Comparison of ENCODE assay signal across 28 cellular contexts in genomic region chr10:127849224-127849623, GRCh38. TPM values are rescaled to one million over a fixed set of nuclear protein-coding genes. Genes with fewer than 3 reads are reported as not detected.
DNase-seq lines count a peak whose midpoint lies in the region; ATAC-seq and TF ChIP-seq lines count a peak whose summit lies in the region.
"Had no signal": no experiment of that assay in that cellular context is flagged by ENCODE, and none has a peak within 500 bp of the region (broad histone marks: within the 10 kb centered on the region; RNA-seq: fewer than 3 reads in every experiment).

No MANE protein-coding gene starts in this region.

- POLR2A ChIA-PET in SK-N-SH (lab: Yijun Ruan, JAX) = no interaction called here

- H3K4me1 ChIP-seq in endodermal cell (ENCODE audit: control insufficient read depth, insufficient read depth, low read length) (peaks cover 4% of the 10 kb centered on the region), neural progenitor cell (peaks cover 20% of the 10 kb centered on the region), SK-N-SH (ENCODE audit: control insufficient read depth in 1 of 2, insufficient read depth in 2 of 2, low read depth in 1 of 2, low read length in 1 of 2) (no peaks in the 10 kb centered on the region; a peak in 1 of 4 replicates)
- H3K4me1 ChIP-seq: BE2C had no signal

- peaks cover 30% of the 10 kb centered on the region for H3K27me3 ChIP-seq in endodermal cell (ENCODE audit: control insufficient read depth, insufficient read depth, low read length, poor library complexity, severe bottlenecking)
- peaks cover 100% of the 10 kb centered on the region for H3K27me3 ChIP-seq in neural progenitor cell
- no peaks in the 10 kb centered on the region for H3K27me3 ChIP-seq in SK-N-SH (ENCODE audit: insufficient read depth)
- H3K27me3 ChIP-seq: BE2C, BLaER1 had no signal

- H3K36me3 ChIP-seq in endodermal cell (ENCODE audit: control insufficient read depth, insufficient read depth, low read length) (no peaks in the 10 kb centered on the region), neural progenitor cell (no peaks in the 10 kb centered on the region), SK-N-SH (replicated peaks in 1 of 2; ENCODE audit: control insufficient read depth in 1 of 2, insufficient read depth in 2 of 2, low read length in 1 of 2) (no peaks in the 10 kb centered on the region)
- H3K36me3 ChIP-seq: BE2C, BLaER1 had no signal

- no peak for TF ChIP-seq EP300 in SK-N-SH (IDR thresholded peaks at IDR 0.05; ENCODE audit: borderline replicate concordance in 1 of 2, low read depth in 1 of 2, low read length in 1 of 2)

- CTCF ChIA-PET in SK-N-SH (lab: Yijun Ruan, JAX) = interaction anchor here (0.8 to 7.5 kb wide), 4 partner anchors 134 to 1915 kb away, joined by 3 to 98 read pairs (median 3); no protein-coding TSS in a partner anchor

- H3K9me3 ChIP-seq in endodermal cell (ENCODE audit: control insufficient read depth, low read length) (no peaks in the 10 kb centered on the region), neural progenitor cell (ENCODE audit: low read depth) (no peaks in the 10 kb centered on the region), SK-N-SH (no peaks in the 10 kb centered on the region)
- H3K9me3 ChIP-seq: BE2C, BLaER1 had no signal

- H3K27ac Mint-ChIP-seq in endodermal cell (no peak overlapping the region), neural progenitor cell (no peak overlapping the region)
- H3K27ac Mint-ChIP-seq: CD14-positive monocyte; CD8-positive, alpha-beta memory T cell had no signal

- no peak overlapping the region for H2AFZ ChIP-seq in neural progenitor cell (replicated peaks)
- H2AFZ ChIP-seq in SK-N-SH (ENCODE audit: low read depth) = no peak overlapping the region

- H3K4me1 Mint-ChIP-seq in endodermal cell (peaks cover 28% of the 10 kb centered on the region), neural progenitor cell (peaks cover 38% of the 10 kb centered on the region)

- H3K79me2 ChIP-seq in neural progenitor cell (ENCODE audit: low read depth) (no peaks in the 10 kb centered on the region), SK-N-SH (ENCODE audit: insufficient read depth) (no peaks in the 10 kb centered on the region)

- H3F3A ChIP-seq in neural progenitor cell (ENCODE audit: low read depth) (peaks cover 23% of the 10 kb centered on the region), SK-N-SH (replicated peaks; ENCODE audit: insufficient read depth) (no peaks in the 10 kb centered on the region)

- H3K9me3 Mint-ChIP-seq in endodermal cell (no peaks in the 10 kb centered on the region), neural progenitor cell (no peaks in the 10 kb centered on the region)

- no peaks in the 10 kb centered on the region for H3K9me2 ChIP-seq in SK-N-SH

- ATAC-seq in HG02571 (IDR thresholded peaks at IDR 0.05; ENCODE audit: unreplicated experiment) = no peak
- ATAC-seq: GM12878 had no signal

- 94 to 96% methylated on average over 4 to 8 of the region's 8 CpGs for WGBS in endodermal cell (ENCODE audit: insufficient coverage in 1 of 2, insufficient read length in 1 of 2), 2 experiments
- WGBS in SK-N-SH (ENCODE audit: low lambda C conversion rate) = 57% methylated on average over 8 of the region's 8 CpGs

- no peak for TF ChIP-seq RAD21 in SK-N-SH (IDR thresholded peaks at IDR 0.05; ENCODE audit: low read length)

- H3K4me3 Mint-ChIP-seq in endodermal cell (no peak overlapping the region), neural progenitor cell (peak overlapping the region; percentile 30)
- H3K4me3 Mint-ChIP-seq: CD14-positive monocyte; CD4-positive, alpha-beta memory T cell; CD4-positive, CD25-positive, alpha-beta regulatory T cell; CD8-positive, alpha-beta memory T cell had no signal

- TF ChIP-seq CTCF in endodermal cell (conservative IDR thresholded peaks at IDR 0.05) (no peak), neural progenitor cell (IDR thresholded peaks at IDR 0.05) (no peak), SK-N-SH (IDR thresholded peaks at IDR 0.05) (no peak)

- DNase-seq in endodermal cell (peak; percentile 28), islet precursor cell (peak; percentile 20), neural progenitor cell (ENCODE audit: low spot score) (no peak), SIG-M5 (lab: John Stamatoyannopoulos, UW) (no peak), SK-N-SH (no peak)
- DNase-seq: 8988T; ACHN; BE2C; C1 segment of cervical spinal cord; CD4-positive, alpha-beta memory T cell; CD4-positive, CD25-positive, alpha-beta regulatory T cell; CD8-positive, alpha-beta memory T cell; COR-L47; DMS 273 treated with DMSO at 0.1 percent for 48 hours; DMS153; DMS53; DMS79; DND-41; EL; GDM1 had no signal

- H3K4me2 ChIP-seq in neural progenitor cell (no peak overlapping the region), SK-N-SH (no peak overlapping the region)
- H3K4me2 ChIP-seq: BLaER1 had no signal

- H3K9ac ChIP-seq in endodermal cell (ENCODE audit: extremely low read depth, low read length, poor library complexity, severe bottlenecking) (no peak overlapping the region), neural progenitor cell (no peak overlapping the region), SK-N-SH (no peak overlapping the region)
- H3K9ac ChIP-seq: BLaER1 had no signal

- H3K4me3 ChIP-seq in endodermal cell (ENCODE audit: low read length) (no peak overlapping the region), neural progenitor cell (no peak overlapping the region), SK-N-SH (ENCODE audit: low read depth in 2 of 2, low read length in 1 of 2) (no peak overlapping the region)
- H3K4me3 ChIP-seq: BLaER1, GM12878 had no signal

- H3K36me3 Mint-ChIP-seq in endodermal cell (ENCODE audit: low read depth) = no peaks in the 10 kb centered on the region
- no peaks in the 10 kb centered on the region for H3K36me3 Mint-ChIP-seq in neural progenitor cell
- H3K36me3 Mint-ChIP-seq: CD14-positive monocyte; CD4-positive, alpha-beta memory T cell; CD8-positive, alpha-beta memory T cell had no signal

- H3K27me3 Mint-ChIP-seq in endodermal cell (ENCODE audit: insufficient read depth) (peaks cover 43% of the 10 kb centered on the region), neural progenitor cell (ENCODE audit: insufficient read depth, low read depth) (peaks cover 14% of the 10 kb centered on the region)

- H4K20me1 ChIP-seq in neural progenitor cell (ENCODE audit: low read depth) = peaks cover 59% of the 10 kb centered on the region
- no peaks in the 10 kb centered on the region for H4K20me1 ChIP-seq in SK-N-SH (ENCODE audit: insufficient read depth)
- H4K20me1 ChIP-seq: BLaER1 had no signal

- no peak overlapping the region for H3K27ac ChIP-seq in endodermal cell (ENCODE audit: low read depth, low read length)
- no peak overlapping the region for H3K27ac ChIP-seq in neural progenitor cell
- H3K27ac ChIP-seq in SK-N-SH (ENCODE audit: low read depth in 2 of 2, low read length in 1 of 2) = no peak overlapping the region
- H3K27ac ChIP-seq: BLaER1 had no signal

TF ChIP-seq in SK-N-SH, 30 proteins besides CTCF, POLR2A, EP300 and RAD21 (continues in another document):
- TF ChIP-seq TEAD4 (IDR thresholded peaks at IDR 0.05; ENCODE audit: borderline replicate concordance, insufficient read depth) (no peak), MEF2A (IDR thresholded peaks at IDR 0.05; ENCODE audit: borderline replicate concordance, low read depth) (no peak), RFX5 (IDR thresholded peaks at IDR 0.05; ENCODE audit: low read length) (no peak), JUND (IDR thresholded peaks at IDR 0.05) (no peak), MAX (IDR thresholded peaks at IDR 0.05; ENCODE audit: low read depth) (no peak), REST (IDR thresholded peaks at IDR 0.05; ENCODE audit: low read depth, low read length) (no peak), NFIC (IDR thresholded peaks at IDR 0.05; ENCODE audit: borderline replicate concordance) (no peak), TCF12 (IDR thresholded peaks at IDR 0.05) (no peak), RXRA (IDR thresholded peaks at IDR 0.05; ENCODE audit: borderline replicate concordance, low read depth) (no peak)

RNA-seq across cellular contexts. Expression of gene CLRN3, which starts 43.5 kb away (rescaled TPM):
- total RNA-seq in endodermal cell = not detected
- not detected for polyA plus RNA-seq in endodermal cell (2013, experiment 1 of 2)
- not detected for polyA plus RNA-seq in endodermal cell (2013, experiment 2 of 2)
- total RNA-seq in neural progenitor cell (ENCODE audit: low replicate concordance) = 0.12 TPM in 1 of 2 replicates, not detected in the other
- polyA plus RNA-seq in SK-N-SH (2012; rRNA removed) = 0.08 and 0.25 TPM in 2 replicates
- 0.13 and 0.28 TPM in 2 replicates for polyA plus RNA-seq in SK-N-SH (2012; cell fraction: cytosol; rRNA removed)
- 0.08 and 0.21 TPM in 2 replicates for polyA plus RNA-seq in SK-N-SH (2012; cell fraction: nucleus; rRNA removed)
- total RNA-seq: A673; CD4-positive, alpha-beta memory T cell; CD4-positive, CD25-positive, alpha-beta regulatory T cell; CD8-positive, alpha-beta memory T cell; Daoy; G401; GM12878 had no signal
- polyA plus RNA-seq: AG04450; CD4-positive, alpha-beta memory T cell; CD4-positive, CD25-positive, alpha-beta regulatory T cell; CD8-positive, alpha-beta memory T cell; GM12878 had no signal

RNA-seq across cellular contexts. Expression of gene PTPRE, which starts 57.7 kb away (rescaled TPM):
- total RNA-seq in endodermal cell (1 to 10 TPM in 1 of 2 donors, under 1 TPM in 1; 0.75 to 3.0 TPM), neural progenitor cell (ENCODE audit: low replicate concordance) (0.21 and 0.93 TPM in 2 replicates)
- polyA plus RNA-seq in endodermal cell (2013, experiment 1 of 2) = 1.1 TPM
- 1.2 TPM for polyA plus RNA-seq in endodermal cell (2013, experiment 2 of 2)
- 6.2 and 11.8 TPM in 2 replicates for polyA plus RNA-seq in SK-N-SH (2012; rRNA removed)
- 8.9 and 9.4 TPM in 2 replicates for polyA plus RNA-seq in SK-N-SH (2012; cell fraction: cytosol; rRNA removed)
- 19.9 and 21.3 TPM in 2 replicates for polyA plus RNA-seq in SK-N-SH (2012; cell fraction: nucleus; rRNA removed)
- total RNA-seq: G401 had no signal

Comparison
In these comparisons a context has a peak if more than half of its experiments do, and no peak if none do; other contexts are left out.
1. DNase-seq: peak in endodermal cell (single experiment) and islet precursor cell (single experiment); none in neural progenitor cell (single experiment), SIG-M5 (single experiment) and SK-N-SH (single experiment).